16 cellular contexts compared by ENCODE assay signal in genomic region chr1:108272485-108273327, GRCh38. TPM values are rescaled to one million over a fixed set of nuclear protein-coding genes. Genes with fewer than 3 reads are reported as not detected.
DNase-seq lines count a peak whose midpoint lies in the region; ATAC-seq, FAIRE-seq and TF ChIP-seq lines count a peak whose summit lies in the region.
"Not testable (repeated sequence)": the region's sequence is repeated elsewhere in the genome, so short reads cannot be mapped to it uniquely, and the experiment has no call there.
"Had no signal": no experiment of that assay in that cellular context is flagged by ENCODE, and none has a peak within 500 bp of the region (broad histone marks: within the 10 kb centered on the region; RNA-seq: fewer than 3 reads in every experiment).

No MANE protein-coding gene starts in this region.

- not testable (repeated sequence) for H3K9me3 ChIP-seq in RWPE2 (ENCODE audit: severe bottlenecking)

- H3K36me3 Mint-ChIP-seq in activated T-cell treated with anti-CD3 and anti-CD28 coated beads, Interleukin-2, amount 50 U/mL, for 4 hours (ENCODE audit: insufficient read depth); naive thymus-derived CD8-positive, alpha-beta T cell: not testable (repeated sequence)

- H3K27me3 ChIP-seq in RWPE2 (ENCODE audit: insufficient read depth, poor library complexity, severe bottlenecking), result not testable (repeated sequence)

- not testable (repeated sequence) for TF ChIP-seq CTCF in RWPE2 (IDR thresholded peaks at IDR 0.05; ENCODE audit: poor library complexity, severe bottlenecking)

- POLR2A ChIA-PET in naive thymus-derived CD8-positive, alpha-beta T cell (lab: Charles Lee), result not testable (repeated sequence)

- DNase-seq in RWPE2 (ENCODE audit: low spot score); activated T-cell treated with anti-CD3 and anti-CD28 coated beads, Interleukin-2, amount 50 U/mL, for 4 hours; naive thymus-derived CD8-positive, alpha-beta T cell; urothelium cell line (ENCODE audit: low spot score): not testable (repeated sequence)

- ATAC-seq in GM18519 (IDR thresholded peaks at IDR 0.05; ENCODE audit: low FRiP score, unreplicated experiment) (peak; percentile 76), GM21367 (IDR thresholded peaks at IDR 0.05; ENCODE audit: unreplicated experiment) (peak; percentile 60), HG03175 (IDR thresholded peaks at IDR 0.05; ENCODE audit: unreplicated experiment) (peak; percentile 60), RWPE2 (ENCODE audit: low read depth) (peak; percentile 46; the same call in 2 of the 3 replicates), esophagus mucosa (peak; percentile 36)
- peak; percentile 82 to 88 for ATAC-seq in activated T-cell treated with anti-CD3 and anti-CD28 coated beads, Interleukin-2, amount 50 U/mL, for 4 hours
- ATAC-seq in naive thymus-derived CD8-positive, alpha-beta T cell, result peak; percentile 93 to 96

- H3K4me1 Mint-ChIP-seq in activated T-cell treated with anti-CD3 and anti-CD28 coated beads, Interleukin-2, amount 50 U/mL, for 4 hours (ENCODE audit: low read depth); naive thymus-derived CD8-positive, alpha-beta T cell: not testable (repeated sequence)

- FAIRE-seq in urothelium cell line (lab: Jason Lieb, UNC), result peak; percentile 91

- H3K36me3 ChIP-seq in RWPE2 (ENCODE audit: low read depth), result not testable (repeated sequence)

- not testable (repeated sequence) for H3K9me3 Mint-ChIP-seq in activated T-cell treated with anti-CD3 and anti-CD28 coated beads, Interleukin-2, amount 50 U/mL, for 4 hours; naive thymus-derived CD8-positive, alpha-beta T cell

- H3K4me3 Mint-ChIP-seq in activated T-cell treated with anti-CD3 and anti-CD28 coated beads, Interleukin-2, amount 50 U/mL, for 4 hours; naive thymus-derived CD8-positive, alpha-beta T cell: not testable (repeated sequence)

- H3K27ac ChIP-seq in RWPE2 (ENCODE audit: poor library complexity, severe bottlenecking), result not testable (repeated sequence)

- not testable (repeated sequence) for H3K4me1 ChIP-seq in RWPE2 (ENCODE audit: insufficient read depth, poor library complexity, severe bottlenecking)

- H3K4me3 ChIP-seq in RWPE2 (ENCODE audit: severe bottlenecking), result not testable (repeated sequence)

- H3K27ac Mint-ChIP-seq in naive thymus-derived CD8-positive, alpha-beta T cell, result not testable (repeated sequence)

- H3K27me3 Mint-ChIP-seq in activated T-cell treated with anti-CD3 and anti-CD28 coated beads, Interleukin-2, amount 50 U/mL, for 4 hours (ENCODE audit: low read depth); naive thymus-derived CD8-positive, alpha-beta T cell: not testable (repeated sequence)

RNA-seq across cellular contexts. Expression of gene NBPF4, which starts 28.8 kb away (rescaled TPM):
- under 1 TPM in 2 of 3 donors, not detected in 1; 0.08 to 0.13 TPM for total RNA-seq in activated T-cell treated with anti-CD3 and anti-CD28 coated beads, Interleukin-2, amount 50 U/mL, for 4 hours
- 0.08 TPM for total RNA-seq in esophagus mucosa
- not detected for total RNA-seq in naive thymus-derived CD8-positive, alpha-beta T cell
- not detected for polyA plus RNA-seq in naive thymus-derived CD8-positive, alpha-beta T cell
- total RNA-seq: body of pancreas, dermis blood vessel endothelial cell, esophagus muscularis mucosa, left ventricle myocardium superior, NCI-H460, psoas muscle had no signal
- polyA plus RNA-seq: adrenal gland, AG04450, psoas muscle had no signal

Comparison
In these comparisons a context has a peak if more than half of its experiments do, and no peak if none do; other contexts are left out.
1. ATAC-seq: peak in every context shown above with its lines; median percentile 94 in naive thymus-derived CD8-positive, alpha-beta T cell; 85 in activated T-cell treated with anti-CD3 and anti-CD28 coated beads, Interleukin-2, amount 50 U/mL, for 4 hours; 76 in GM18519; 60 in GM21367; 60 in HG03175; 46 in RWPE2; 36 in esophagus mucosa.